20 cellular contexts compared by ENCODE assay signal in the genomic region with DNA sequence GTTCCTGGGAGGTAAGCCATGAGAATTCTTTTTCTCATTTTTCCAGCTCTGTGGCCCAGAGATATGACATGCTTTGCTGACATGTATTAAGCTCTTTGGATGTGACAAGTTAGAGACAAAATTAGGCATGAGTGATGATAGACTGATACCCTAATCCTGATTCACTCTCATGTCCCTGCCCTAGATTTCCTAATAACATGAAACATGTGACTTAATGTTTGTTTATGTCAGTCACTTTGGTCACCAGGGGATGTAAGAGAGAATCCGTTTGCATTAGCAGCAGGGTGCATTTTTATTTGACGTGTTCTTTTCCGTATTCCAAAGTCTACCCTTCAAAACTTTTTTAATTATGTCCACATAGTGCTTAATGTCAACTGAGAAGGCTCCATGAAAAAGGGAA.
DNase-seq lines count a peak whose midpoint lies in the region; ATAC-seq and TF ChIP-seq lines count a peak whose summit lies in the region.
"Had no signal": no experiment of that assay in that cellular context is flagged by ENCODE, and none has a peak within 500 bp of the region (broad histone marks: within the 10 kb centered on the region; RNA-seq: fewer than 3 reads in every experiment).

No MANE protein-coding gene starts in this region.

- H3K36me3 Mint-ChIP-seq in osteocyte (ENCODE audit: unreplicated experiment), result peaks cover 14% of the 10 kb centered on the region
- H3K36me3 Mint-ChIP-seq: brain, WTC11 had no signal

- no peaks in the 10 kb centered on the region for H3K36me3 ChIP-seq in prostate gland
- H3K36me3 ChIP-seq: Peyer's patch had no signal

- DNase-seq in DMS53 (lab: John Stamatoyannopoulos, UW), result peak; percentile 66
- DNase-seq in NCI-H345 (lab: John Stamatoyannopoulos, UW), result peak; percentile 58
- peak; percentile 58 for DNase-seq in choroid plexus epithelial cell (ENCODE audit: low read depth)
- no peak for DNase-seq in osteocyte (ENCODE audit: extremely low spot score, unreplicated experiment)
- DNase-seq in prostate gland (ENCODE audit: low spot score), result no peak
- DNase-seq: activated effector memory CD4-positive, alpha-beta T cell treated with anti-CD3 and anti-CD28 coated beads, Interleukin-2, amount 50 U/mL, for 16 hours; C1 segment of cervical spinal cord; DMS79 treated with DMSO at 0.1 percent for 48 hours; effector CD4-positive, alpha-beta T cell; foreskin keratinocyte; KBM-7; midbrain; NCI-H446 treated with DMSO at 0.1 percent for 48 hours; Peyer's patch; small intestine; stimulated activated naive CD4-positive, alpha-beta T cell had no signal

- H3K27ac Mint-ChIP-seq in osteocyte (ENCODE audit: unreplicated experiment), result peak overlapping the region; percentile 93
- H3K27ac Mint-ChIP-seq: brain had no signal

- no peaks in the 10 kb centered on the region for H3K9me3 Mint-ChIP-seq in osteocyte (ENCODE audit: unreplicated experiment)
- H3K9me3 Mint-ChIP-seq: brain, WTC11 had no signal

- H3K9me3 ChIP-seq in prostate gland, result no peaks in the 10 kb centered on the region
- H3K9me3 ChIP-seq: Peyer's patch had no signal

- intact Hi-C loops in prostate gland (cut with DNase I), result no loop called here

- no peaks in the 10 kb centered on the region for H3K27me3 ChIP-seq in prostate gland (replicated peaks; ENCODE audit: insufficient read depth)
- H3K27me3 ChIP-seq: foreskin keratinocyte, Peyer's patch had no signal

- TF ChIP-seq CTCF in choroid plexus epithelial cell (conservative IDR thresholded peaks at IDR 0.05; ENCODE audit: low read depth, low read length) (no peak), osteocyte (IDR thresholded peaks at IDR 0.05) (no peak), prostate gland (IDR thresholded peaks at IDR 0.05) (no peak)

- H3K4me3 ChIP-seq in choroid plexus epithelial cell (ENCODE audit: low read depth, low read length) (no peak overlapping the region), prostate gland (no peak overlapping the region)
- H3K4me3 ChIP-seq: Peyer's patch had no signal

- ATAC-seq in GM18909 (IDR thresholded peaks at IDR 0.05; ENCODE audit: poor library complexity, unreplicated experiment) (no peak), HG03565 (IDR thresholded peaks at IDR 0.05; ENCODE audit: unreplicated experiment) (no peak)
- ATAC-seq: foreskin keratinocyte, WTC11 had no signal

- peaks cover 58% of the 10 kb centered on the region for H3K4me1 Mint-ChIP-seq in osteocyte (ENCODE audit: unreplicated experiment)
- H3K4me1 Mint-ChIP-seq: brain had no signal

- 38% methylated on average over 3 of the region's 3 CpGs for WGBS in prostate gland

- no peaks in the 10 kb centered on the region for H3K4me1 ChIP-seq in prostate gland (replicated peaks)
- H3K4me1 ChIP-seq: foreskin keratinocyte, Peyer's patch had no signal

- H3K27ac ChIP-seq in prostate gland, result no peak overlapping the region
- H3K27ac ChIP-seq: foreskin keratinocyte had no signal

- no peak for TF ChIP-seq POLR2A in prostate gland (IDR thresholded peaks at IDR 0.05)

- H3K27me3 Mint-ChIP-seq in osteocyte (ENCODE audit: unreplicated experiment), result no peaks in the 10 kb centered on the region

- peak overlapping the region; percentile 3 for H3K4me3 Mint-ChIP-seq in osteocyte (ENCODE audit: unreplicated experiment)
- H3K4me3 Mint-ChIP-seq: brain, WTC11 had no signal

Comparison
In these comparisons a context has a peak if more than half of its experiments do, and no peak if none do; other contexts are left out.
1. DNase-seq: peak in DMS53 (single experiment), NCI-H345 (single experiment) and choroid plexus epithelial cell (single experiment); none in osteocyte (single experiment) and prostate gland (single experiment).